Comparison of ENCODE assay signal across 23 cellular contexts in the genomic region with DNA sequence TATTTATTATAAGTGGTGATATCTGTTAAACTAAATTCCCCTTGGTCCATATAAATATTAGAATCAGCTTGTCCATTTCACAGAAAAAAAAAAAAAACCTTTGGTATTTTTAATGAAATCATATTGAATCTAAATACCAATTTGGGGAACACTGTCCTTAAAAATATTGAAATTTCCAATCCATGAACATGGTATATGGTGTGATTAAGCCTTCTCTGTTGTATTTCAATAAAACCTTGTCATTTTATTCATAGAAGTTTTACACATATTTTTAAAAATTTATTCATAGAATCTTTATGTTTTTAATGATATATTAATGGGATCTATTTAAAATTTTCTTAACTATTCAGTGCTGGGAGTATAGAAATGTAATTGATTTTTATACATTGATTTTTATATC.
DNase-seq lines count a peak whose midpoint lies in the region; ATAC-seq, FAIRE-seq and TF ChIP-seq lines count a peak whose summit lies in the region.
"Had no signal": no experiment of that assay in that cellular context is flagged by ENCODE, and none has a peak within 500 bp of the region (broad histone marks: within the 10 kb centered on the region; RNA-seq: fewer than 3 reads in every experiment).

No MANE protein-coding gene starts in this region.

- no peaks in the 10 kb centered on the region for H3K9me3 ChIP-seq in HEK293 (ENCODE audit: control insufficient read depth, insufficient read depth, low read depth, low read length)
- no peaks in the 10 kb centered on the region for H3K9me3 ChIP-seq in kidney (ENCODE audit: control insufficient read depth in 1 of 2, low read length in 2 of 2)
- H3K9me3 ChIP-seq: BE2C, Caco-2 had no signal

- H3K4me3 ChIP-seq in HEK293 (ENCODE audit: low read depth, low read length) (no peak overlapping the region), kidney (ENCODE audit: low read length in 2 of 2) (no peak overlapping the region)
- H3K4me3 ChIP-seq: GM23338 had no signal

- intact Hi-C loops in kidney (cut with DNase I), result no loop called here
- intact Hi-C loops in posterior cingulate gyrus (cut with DNase I), result no loop called here

- TF ChIP-seq CTCF in HEK293 (tag by site-specific recombination; IDR thresholded peaks at IDR 0.05) (no peak), kidney (IDR thresholded peaks at IDR 0.05; ENCODE audit: borderline replicate concordance, extremely low read depth, insufficient read depth) (no peak)

- H3K9ac ChIP-seq in kidney (ENCODE audit: low read length in 2 of 2), result no peak overlapping the region

- POLR2A ChIA-PET in HEK293 (lab: Yijun Ruan, JAX), result no interaction called here

- no peak overlapping the region for H3K27ac ChIP-seq in HEK293 (ENCODE audit: extremely low read depth, low read depth, low read length)
- no peak overlapping the region for H3K27ac ChIP-seq in kidney (ENCODE audit: low read depth in 2 of 2, low read length in 2 of 2)
- H3K27ac ChIP-seq: HL-60 had no signal

- H3K4me1 ChIP-seq in HEK293 (ENCODE audit: control insufficient read depth, insufficient read depth, low read length) (peaks cover 7% of the 10 kb centered on the region; the same call in 1 of the 2 replicates), kidney (ENCODE audit: control insufficient read depth in 1 of 2, insufficient read depth in 1 of 2, low read depth in 1 of 2, low read length in 2 of 2) (peaks cover 0 to 3% of the 10 kb centered on the region in 2 donors)
- H3K4me1 ChIP-seq: BE2C, Caco-2 had no signal

- CTCF ChIA-PET in HEK293 (lab: Yijun Ruan, JAX), result no interaction called here

- DNase-seq in kidney (no peak), posterior cingulate gyrus (no peak), DMS 273 (lab: John Stamatoyannopoulos, UW; ENCODE audit: unreplicated experiment) (no peak), AG08395 (ENCODE audit: low spot score) (no peak)
- DNase-seq: 8988T; BE2C; C1 segment of cervical spinal cord; Caco-2; CD4-positive, alpha-beta T cell; DMS153; DMS79; GDM1; HCEC 1CT; HFFc6 had no signal

- H3K36me3 ChIP-seq in HEK293 (ENCODE audit: control insufficient read depth in 2 of 2, insufficient read depth in 1 of 2, low read length in 2 of 2), result no peaks in the 10 kb centered on the region
- no peaks in the 10 kb centered on the region for H3K36me3 ChIP-seq in kidney (ENCODE audit: control insufficient read depth in 1 of 2, insufficient read depth in 2 of 2, low read length in 2 of 2)
- H3K36me3 ChIP-seq: BE2C had no signal

- no peak for ATAC-seq in HG02885 (IDR thresholded peaks at IDR 0.05; ENCODE audit: poor library complexity, unreplicated experiment)
- ATAC-seq: GM23338 had no signal

- FAIRE-seq in endometrium (lab: Jason Lieb, UNC) (peak; percentile 74), kidney (lab: Jason Lieb, UNC) (peak; percentile 62)
- FAIRE-seq: D721Med, GM12892, GM18507, H54 had no signal

TF ChIP-seq in HEK293, 187 proteins besides CTCF, POLR2A, EP300 and RAD21:
- TF ChIP-seq EGR2 (tag by site-specific recombination; IDR thresholded peaks at IDR 0.05; ENCODE audit: low read depth), result no peak
- no peak for TF ChIP-seq ZNF214 (tag by site-specific recombination; IDR thresholded peaks at IDR 0.05; ENCODE audit: borderline replicate concordance)
- peak; percentile 92 for TF ChIP-seq ZNF248 (tag by site-specific recombination; IDR thresholded peaks at IDR 0.05)
- TF ChIP-seq ZNF423 (tag by site-specific recombination; IDR thresholded peaks at IDR 0.05), result no peak
